ENCODE assay signal across 1 cellular context in genomic region chr10:128098631-128099030, GRCh38.
TF ChIP-seq lines count a peak whose summit lies in the region.

No MANE protein-coding gene starts in this region.

TF ChIP-seq in HCT116, 20 proteins besides CTCF, POLR2A, EP300 and RAD21 (continued from another document):
- TF ChIP-seq ZBTB33 (IDR thresholded peaks at IDR 0.05; ENCODE audit: extremely low read depth, insufficient replicate concordance, low read length) (no peak), POLR2AphosphoS5 (IDR thresholded peaks at IDR 0.05; ENCODE audit: low read depth, low read length) (no peak), ZNF274 (IDR thresholded peaks at IDR 0.05; ENCODE audit: low read depth, low read length) (no peak), ZFX (IDR thresholded peaks at IDR 0.05) (no peak), FOSL1 (IDR thresholded peaks at IDR 0.05; ENCODE audit: low read depth) (no peak), CBX3 (IDR thresholded peaks at IDR 0.05; ENCODE audit: low read depth) (no peak), EZH2phosphoT487 (IDR thresholded peaks at IDR 0.05; ENCODE audit: borderline replicate concordance) (no peak), EZH2 (IDR thresholded peaks at IDR 0.05) (no peak), SIN3A (IDR thresholded peaks at IDR 0.05; ENCODE audit: low read depth) (no peak), REST (IDR thresholded peaks at IDR 0.05; ENCODE audit: low read depth) (no peak), SRF (IDR thresholded peaks at IDR 0.05; ENCODE audit: low read depth) (no peak), EGR1 (IDR thresholded peaks at IDR 0.05; ENCODE audit: low read depth) (no peak), JUND (IDR thresholded peaks at IDR 0.05) (no peak), YY1 (IDR thresholded peaks at IDR 0.05; ENCODE audit: extremely low read depth, insufficient replicate concordance, low read depth, low read length) (no peak)
TF ChIP-seq in HCT116: peak in this region for 0.
